ENCODE assay signal across 8 cellular contexts in the genomic region with DNA sequence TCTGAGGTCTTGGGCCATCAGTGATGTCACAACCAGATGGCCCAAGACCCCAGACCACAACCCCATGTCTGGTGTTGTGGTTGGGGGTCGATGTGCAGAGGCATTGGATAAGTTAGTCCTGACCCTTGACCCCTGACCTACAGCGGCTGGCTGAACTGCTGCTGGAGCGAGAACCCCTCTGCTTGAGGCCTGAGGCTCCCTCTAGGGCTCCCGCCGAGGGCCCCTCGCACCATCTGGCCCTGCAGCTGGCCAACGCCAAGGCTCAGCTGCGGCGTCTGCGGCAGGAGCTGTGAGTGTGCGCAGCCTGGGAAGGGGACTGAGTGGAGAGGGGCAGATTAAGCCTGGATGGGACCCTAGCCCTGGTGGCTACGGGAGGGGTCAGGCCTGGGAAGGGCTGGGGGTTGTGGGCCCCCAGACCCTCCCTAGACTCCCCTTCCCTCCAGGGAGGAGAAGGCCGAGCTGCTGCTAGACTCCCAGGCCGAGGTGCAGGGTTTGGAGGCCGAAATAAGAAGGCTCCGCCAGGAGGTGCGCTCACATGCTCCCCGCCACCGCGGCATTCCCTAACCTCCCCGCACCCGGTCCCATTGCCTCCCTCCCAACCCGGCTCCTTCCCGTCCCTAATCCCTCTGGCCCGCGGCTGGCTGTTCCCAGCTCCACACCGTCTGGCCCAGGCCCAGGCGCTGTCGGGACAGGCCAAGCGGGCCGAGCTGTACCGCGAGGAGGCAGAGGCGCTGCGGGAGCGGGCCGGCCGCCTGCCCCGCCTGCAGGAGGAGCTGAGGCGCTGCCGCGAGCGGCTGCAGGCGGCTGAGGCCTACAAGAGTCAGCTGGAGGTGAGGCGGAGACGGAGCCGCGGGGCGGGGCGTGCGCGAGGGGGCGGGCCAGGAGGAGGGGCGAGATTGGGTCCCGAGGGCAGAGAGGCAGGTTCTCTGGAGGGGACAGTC. TPM values are rescaled to one million over a fixed set of nuclear protein-coding genes. Genes with fewer than 3 reads are reported as not detected.
DNase-seq lines count a peak whose midpoint lies in the region; ATAC-seq and TF ChIP-seq lines count a peak whose summit lies in the region.

No MANE protein-coding gene starts in this region.

- ATAC-seq in CD8-positive, alpha-beta T cell: peak; percentile 63
- no peak for ATAC-seq in HG02840 (IDR thresholded peaks at IDR 0.05; ENCODE audit: low FRiP score, unreplicated experiment)

- H3K27ac ChIP-seq in CD8-positive, alpha-beta T cell (ENCODE audit: low read depth, low read length): no peak overlapping the region
- peak overlapping the region; percentile 29 for H3K27ac ChIP-seq in colonic mucosa

- no peak overlapping the region for H3K4me3 ChIP-seq in CD8-positive, alpha-beta T cell (ENCODE audit: low read depth, low read length)
- H3K4me3 ChIP-seq in colonic mucosa: peak overlapping the region; percentile 36

- TF ChIP-seq CTCF in CD8-positive, alpha-beta T cell (IDR thresholded peaks at IDR 0.05): peak; percentile 36
- peak; percentile 41 for TF ChIP-seq CTCF in colonic mucosa (IDR thresholded peaks at IDR 0.05)

- H3K9ac ChIP-seq in colonic mucosa (ENCODE audit: low read depth in 2 of 2, low read length in 2 of 2): peak overlapping the region; percentile 52 to 81

- CTCF ChIA-PET in CD8-positive, alpha-beta T cell (lab: Charles Lee): interaction anchor here (1.0 to 1.9 kb wide), 6 partner anchors 10 to 107 kb away, joined by 3 to 6 read pairs (median 4); a partner anchor contains a TSS
- CTCF ChIA-PET in HEK293T (lab: Yijun Ruan, JAX): interaction anchor here (0.6 to 4.3 kb wide), 5 partner anchors 13 to 140 kb away, joined by 3 to 33 read pairs (median 4); a partner anchor contains a TSS

- intact Hi-C loops in CD8-positive, alpha-beta T cell (cut with DNase I, micrococcal nuclease): loop anchor here in 1 of 2 experiments (1.0 kb wide), 1 partner anchor 73 kb away; no protein-coding TSS in a partner anchor
- intact Hi-C loops in activated CD4-positive, alpha-beta T cell treated with anti-CD3 and anti-CD28 coated beads, Interleukin-2, amount 10 ng/mL, durations not matched to agents 24 days and 14 days (cut with micrococcal nuclease): loop anchor here (1.0 to 2.0 kb wide), 3 partner anchors 17 to 71 kb away; a partner anchor contains a TSS
- intact Hi-C loops in colonic mucosa (cut with DNase I): no loop called here

- H3K4me1 ChIP-seq in CD8-positive, alpha-beta T cell (ENCODE audit: insufficient read depth, low read length): peaks cover 34% of the 10 kb centered on the region
- peaks cover 7% of the 10 kb centered on the region for H3K4me1 ChIP-seq in colonic mucosa

- POLR2A ChIA-PET in CD8-positive, alpha-beta T cell (lab: Charles Lee): interaction anchor here (2.8 kb wide), 1 partner anchor 24 kb away, joined by 19 read pairs; a partner anchor contains a TSS
- POLR2A ChIA-PET in HEK293T (lab: Yijun Ruan, JAX): interaction anchor here (0.6 to 6.3 kb wide), 8 partner anchors 10 to 72 kb away, joined by 3 to 46 read pairs (median 4); a partner anchor contains a TSS

- H3K27ac Mint-ChIP-seq in CD8-positive, alpha-beta T cell: no peak overlapping the region
- no peak overlapping the region for H3K27ac Mint-ChIP-seq in activated CD4-positive, alpha-beta T cell treated with anti-CD3 and anti-CD28 coated beads, Interleukin-2, amount 10 ng/mL, durations not matched to agents 24 days and 14 days

- peak overlapping the region; percentile 84 for H3K4me3 Mint-ChIP-seq in CD8-positive, alpha-beta T cell
- peak overlapping the region; percentile 99 for H3K4me3 Mint-ChIP-seq in activated CD4-positive, alpha-beta T cell treated with anti-CD3 and anti-CD28 coated beads, Interleukin-2, amount 10 ng/mL, durations not matched to agents 24 days and 14 days

- H3K9me3 Mint-ChIP-seq in CD8-positive, alpha-beta T cell: no peaks in the 10 kb centered on the region
- H3K9me3 Mint-ChIP-seq in activated CD4-positive, alpha-beta T cell treated with anti-CD3 and anti-CD28 coated beads, Interleukin-2, amount 10 ng/mL, durations not matched to agents 24 days and 14 days: no peaks in the 10 kb centered on the region

- H3K9me3 ChIP-seq in CD8-positive, alpha-beta T cell (ENCODE audit: low read length): no peaks in the 10 kb centered on the region
- no peaks in the 10 kb centered on the region for H3K9me3 ChIP-seq in colonic mucosa

- H3K36me3 Mint-ChIP-seq in CD8-positive, alpha-beta T cell: peaks cover 42% of the 10 kb centered on the region
- H3K36me3 Mint-ChIP-seq in activated CD4-positive, alpha-beta T cell treated with anti-CD3 and anti-CD28 coated beads, Interleukin-2, amount 10 ng/mL, durations not matched to agents 24 days and 14 days (ENCODE audit: low read depth): peaks cover 43% of the 10 kb centered on the region

- DNase-seq in CD8-positive, alpha-beta T cell: peak; percentile 75 to 90 (median 87)
- DNase-seq in HEK293T (ENCODE audit: extremely low spot score) (peak; percentile 91), NCI-H446 treated with DMSO at 0.1 percent for 48 hours (lab: John Stamatoyannopoulos, UW) (peak; percentile 67), colonic mucosa (peak; percentile 97), left kidney (ENCODE audit: low read depth, low spot score) (peak; percentile 91)
- peak; percentile 98 for DNase-seq in activated CD4-positive, alpha-beta T cell treated with anti-CD3 and anti-CD28 coated beads, Interleukin-2, amount 10 ng/mL, durations not matched to agents 24 days and 14 days
- peak; percentile 88 to 89 for DNase-seq in stimulated activated CD4-positive, alpha-beta T cell treated with anti-CD3 and anti-CD28 coated beads, Interleukin-1b, Interleukin-23, amount 100 ng/mL, for 4 hours (ENCODE audit: low read depth in 2 of 2)

- H3K4me1 Mint-ChIP-seq in CD8-positive, alpha-beta T cell (ENCODE audit: low read depth): peaks cover 41% of the 10 kb centered on the region
- H3K4me1 Mint-ChIP-seq in activated CD4-positive, alpha-beta T cell treated with anti-CD3 and anti-CD28 coated beads, Interleukin-2, amount 10 ng/mL, durations not matched to agents 24 days and 14 days: peaks cover 31% of the 10 kb centered on the region

- H3K36me3 ChIP-seq in CD8-positive, alpha-beta T cell (ENCODE audit: insufficient read depth, low read length): peaks cover 9% of the 10 kb centered on the region
- H3K36me3 ChIP-seq in colonic mucosa: no peaks in the 10 kb centered on the region

- H3K27me3 Mint-ChIP-seq in CD8-positive, alpha-beta T cell (ENCODE audit: low read depth): no peaks in the 10 kb centered on the region
- H3K27me3 Mint-ChIP-seq in activated CD4-positive, alpha-beta T cell treated with anti-CD3 and anti-CD28 coated beads, Interleukin-2, amount 10 ng/mL, durations not matched to agents 24 days and 14 days: no peaks in the 10 kb centered on the region

- no peaks in the 10 kb centered on the region for H3K27me3 ChIP-seq in CD8-positive, alpha-beta T cell (ENCODE audit: insufficient read depth, low read length)
- no peaks in the 10 kb centered on the region for H3K27me3 ChIP-seq in colonic mucosa

TF ChIP-seq in HEK293T, 16 proteins besides CTCF, POLR2A, EP300 and RAD21:
- TF ChIP-seq L3MBTL2 (conservative IDR thresholded peaks at IDR 0.05): no peak
- TF ChIP-seq SUZ12 (IDR thresholded peaks at IDR 0.05): no peak
- peak; percentile 67; the same call in 1 of the 2 replicates for TF ChIP-seq HDGF (IDR thresholded peaks at IDR 0.05; ENCODE audit: borderline replicate concordance)
- TF ChIP-seq SP1 (IDR thresholded peaks at IDR 0.05): no peak
- no peak for TF ChIP-seq FOXM1 (IDR thresholded peaks at IDR 0.05; ENCODE audit: borderline replicate concordance)
- TF ChIP-seq NFRKB (IDR thresholded peaks at IDR 0.05): no peak
- no peak for TF ChIP-seq ZNF384 (IDR thresholded peaks at IDR 0.05)
- TF ChIP-seq FOXK2 (IDR thresholded peaks at IDR 0.05): no peak
- TF ChIP-seq BHLHE40 (IDR thresholded peaks at IDR 0.05; ENCODE audit: borderline replicate concordance): no peak

RNA-seq across cellular contexts. Expression of a gene that starts 2.1 kb away (rescaled TPM):
- total RNA-seq in CD8-positive, alpha-beta T cell: 100 to 1,000 TPM; 111 to 117 TPM
- 116 and 119 TPM in 2 replicates for total RNA-seq in activated CD4-positive, alpha-beta T cell treated with anti-CD3 and anti-CD28 coated beads, Interleukin-2, amount 10 ng/mL, durations not matched to agents 24 days and 14 days
- 10 to 100 TPM; 15.0 to 52.2 TPM for total RNA-seq in colonic mucosa

RNA-seq across cellular contexts. Expression of a gene that starts 16.8 kb away (rescaled TPM):
- total RNA-seq in CD8-positive, alpha-beta T cell: 10 to 100 TPM in 1 of 2 experiments, 1 to 10 TPM in 1; 8.6 to 10.1 TPM
- 46.3 and 48.6 TPM in 2 replicates for total RNA-seq in activated CD4-positive, alpha-beta T cell treated with anti-CD3 and anti-CD28 coated beads, Interleukin-2, amount 10 ng/mL, durations not matched to agents 24 days and 14 days
- 10 to 100 TPM; 28.9 to 59.1 TPM for total RNA-seq in colonic mucosa

RNA-seq across cellular contexts. Expression of a gene that starts 24.2 kb away (rescaled TPM):
- total RNA-seq in CD8-positive, alpha-beta T cell: 10 to 100 TPM; 39.9 to 41.0 TPM
- 98.0 and 104 TPM in 2 replicates for total RNA-seq in activated CD4-positive, alpha-beta T cell treated with anti-CD3 and anti-CD28 coated beads, Interleukin-2, amount 10 ng/mL, durations not matched to agents 24 days and 14 days
- 100 to 1,000 TPM; 301 to 425 TPM for total RNA-seq in colonic mucosa

RNA-seq across cellular contexts. Expression of a gene that starts 24.8 kb away (rescaled TPM):
- 10 to 100 TPM; 98.1 to 98.2 TPM for total RNA-seq in CD8-positive, alpha-beta T cell
- 319 and 320 TPM in 2 replicates for total RNA-seq in activated CD4-positive, alpha-beta T cell treated with anti-CD3 and anti-CD28 coated beads, Interleukin-2, amount 10 ng/mL, durations not matched to agents 24 days and 14 days
- 100 to 1,000 TPM in 1 of 2 donors, 10 to 100 TPM in 1; 75.9 to 184 TPM for total RNA-seq in colonic mucosa

RNA-seq across cellular contexts. Expression of a gene that starts 36.8 kb away (rescaled TPM):
- total RNA-seq in CD8-positive, alpha-beta T cell: 10 to 100 TPM; 13.4 to 14.6 TPM
- total RNA-seq in activated CD4-positive, alpha-beta T cell treated with anti-CD3 and anti-CD28 coated beads, Interleukin-2, amount 10 ng/mL, durations not matched to agents 24 days and 14 days: 59.6 and 60.6 TPM in 2 replicates
- 100 to 1,000 TPM; 150 to 187 TPM for total RNA-seq in colonic mucosa
